In genomic region chr5:139843991-139844390, GRCh38 we compare ENCODE assay signal across 19 cellular contexts. TPM values are rescaled to one million over a fixed set of nuclear protein-coding genes. Genes with fewer than 3 reads are reported as not detected.
"Had no signal": no experiment of that assay in that cellular context is flagged by ENCODE, and none has a peak within 500 bp of the region (broad histone marks: within the 10 kb centered on the region; RNA-seq: fewer than 3 reads in every experiment).

No MANE protein-coding gene starts in this region.

- H3K27ac Mint-ChIP-seq: activated naive CD8-positive, alpha-beta T cell; activated T-cell treated with anti-CD3 and anti-CD28 coated beads, Interleukin-2, amount 50 U/mL, for 72 hours; immature natural killer cell; T-helper 1 cell treated with Interleukin-12 subunit alpha and Interleukin-12 subunit beta and Interleukin-4 antibody, amounts not matched to agents 30 μg/mL and 1 μg/mL, for 36 hours had no signal

- H3K27me3 ChIP-seq: ascending aorta, dorsolateral prefrontal cortex, gastroesophageal sphincter, right lobe of liver, testis, uterus had no signal

- H3K4me3 ChIP-seq: ascending aorta, cardiac muscle cell, coronary artery, dorsolateral prefrontal cortex, gastroesophageal sphincter, left lung, lower lobe of right lung, right lobe of liver, testis, transverse colon, uterus had no signal

- H3K27ac ChIP-seq: ascending aorta, cardiac muscle cell, coronary artery, gastroesophageal sphincter, left lung, lower lobe of right lung, right lobe of liver, testis, transverse colon, uterus, VCaP had no signal

- H3K36me3 ChIP-seq: ascending aorta, cardiac muscle cell, gastroesophageal sphincter, left lung, lower lobe of right lung, right lobe of liver, transverse colon, uterus had no signal

- H3K9me3 ChIP-seq: ascending aorta, gastroesophageal sphincter, left lung, lower lobe of right lung, right lobe of liver, testis, transverse colon, uterus had no signal

- H3K36me3 Mint-ChIP-seq: activated naive CD8-positive, alpha-beta T cell; naive thymus-derived CD8-positive, alpha-beta T cell had no signal

- H3K9me3 Mint-ChIP-seq: activated T-cell treated with anti-CD3 and anti-CD28 coated beads, Interleukin-2, amount 50 U/mL, for 72 hours; brain; immature natural killer cell; naive thymus-derived CD8-positive, alpha-beta T cell; T-helper 1 cell treated with Interleukin-12 subunit alpha and Interleukin-12 subunit beta and Interleukin-4 antibody, amounts not matched to agents 30 μg/mL and 1 μg/mL, for 36 hours had no signal

- H3K4me3 Mint-ChIP-seq: activated T-cell treated with anti-CD3 and anti-CD28 coated beads, Interleukin-2, amount 50 U/mL, for 72 hours; immature natural killer cell; T-helper 1 cell treated with Interleukin-12 subunit alpha and Interleukin-12 subunit beta and Interleukin-4 antibody, amounts not matched to agents 30 μg/mL and 1 μg/mL, for 36 hours had no signal

- DNase-seq: cerebellar nuclear complex had no signal

RNA-seq across cellular contexts. Expression of gene PSD2, which starts 48.4 kb away (rescaled TPM):
- total RNA-seq: activated T-cell treated with anti-CD3 and anti-CD28 coated beads, Interleukin-2, amount 50 U/mL, for 72 hours; ascending aorta; lower lobe of right lung had no signal
